12 cellular contexts compared by ENCODE assay signal in the genomic region with DNA sequence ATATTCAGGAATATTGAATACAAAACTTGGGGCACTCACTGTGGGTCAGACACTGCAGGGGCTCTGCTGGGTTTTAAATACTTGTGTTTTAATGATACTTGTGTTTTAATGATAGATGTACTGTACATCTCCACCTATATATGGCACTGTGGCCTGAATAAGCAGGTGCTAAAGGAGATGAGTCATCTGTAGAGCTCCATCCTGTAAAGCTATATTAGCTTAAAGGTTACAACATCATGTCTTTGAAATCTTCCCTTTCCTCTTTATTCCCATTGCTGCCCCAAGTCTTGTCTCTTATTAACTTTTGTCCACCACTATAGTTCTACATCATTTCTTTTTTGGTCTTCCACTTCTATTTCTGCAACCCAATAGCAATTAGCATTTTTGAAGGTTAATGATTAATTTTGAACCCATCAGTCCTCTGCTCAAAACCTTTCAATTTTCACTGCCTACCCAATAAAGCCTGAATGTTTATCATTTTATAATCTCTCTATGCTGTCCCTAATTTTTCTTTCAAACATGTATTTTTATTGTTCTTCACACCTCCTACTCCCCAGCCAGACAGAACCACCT.
DNase-seq lines count a peak whose midpoint lies in the region; ATAC-seq and TF ChIP-seq lines count a peak whose summit lies in the region.
"Had no signal": no experiment of that assay in that cellular context is flagged by ENCODE, and none has a peak within 500 bp of the region (broad histone marks: within the 10 kb centered on the region; RNA-seq: fewer than 3 reads in every experiment).

No MANE protein-coding gene starts in this region.

- peak; percentile 77 for ATAC-seq in GM19372 (IDR thresholded peaks at IDR 0.05; ENCODE audit: low read depth, unreplicated experiment)
- peak; percentile 94 for ATAC-seq in HG02759 (IDR thresholded peaks at IDR 0.05; ENCODE audit: unreplicated experiment)
- peak; percentile 72 for ATAC-seq in HG03565 (IDR thresholded peaks at IDR 0.05; ENCODE audit: unreplicated experiment)
- ATAC-seq in mucosa of descending colon, result peak; percentile 25
- no peak for ATAC-seq in left colon
- ATAC-seq: activated T-cell treated with anti-CD3 and anti-CD28 coated beads, Interleukin-2, amount 50 U/mL, for 72 hours; GM23338 had no signal

- DNase-seq in mucosa of descending colon (no peak), KBM-7 (no peak), T1000 (lab: John Stamatoyannopoulos, UW) (no peak), left colon (no peak)
- DNase-seq: activated T-cell treated with anti-CD3 and anti-CD28 coated beads, Interleukin-2, amount 50 U/mL, for 72 hours; cerebellar nuclear complex; NCI-H82; sigmoid colon had no signal

- no peaks in the 10 kb centered on the region for H3K4me1 ChIP-seq in mucosa of descending colon (ENCODE audit: low read depth)
- H3K4me1 ChIP-seq: sigmoid colon had no signal

- H3K4me3 ChIP-seq in mucosa of descending colon, result no peak overlapping the region
- H3K4me3 ChIP-seq: GM23338, sigmoid colon had no signal

- H3K9me3 ChIP-seq in mucosa of descending colon, result no peaks in the 10 kb centered on the region
- H3K9me3 ChIP-seq: sigmoid colon had no signal

- in situ Hi-C loops in KBM-7 (cut with MboI; ENCODE audit: low pct_unique_long_range_greater_than_20kb, low sequenced_read_pairs), result no loop called here

- no peak for TF ChIP-seq CTCF in mucosa of descending colon (IDR thresholded peaks at IDR 0.05)

- no peaks in the 10 kb centered on the region for H3K36me3 ChIP-seq in mucosa of descending colon (ENCODE audit: low read depth)
- H3K36me3 ChIP-seq: sigmoid colon had no signal

- intact Hi-C loops in mucosa of descending colon (cut with DNase I, micrococcal nuclease) (no loop called here), left colon (cut with DNase I, micrococcal nuclease) (no loop called here)
